ENCODE assay signal across 1 cellular context in the genomic region with DNA sequence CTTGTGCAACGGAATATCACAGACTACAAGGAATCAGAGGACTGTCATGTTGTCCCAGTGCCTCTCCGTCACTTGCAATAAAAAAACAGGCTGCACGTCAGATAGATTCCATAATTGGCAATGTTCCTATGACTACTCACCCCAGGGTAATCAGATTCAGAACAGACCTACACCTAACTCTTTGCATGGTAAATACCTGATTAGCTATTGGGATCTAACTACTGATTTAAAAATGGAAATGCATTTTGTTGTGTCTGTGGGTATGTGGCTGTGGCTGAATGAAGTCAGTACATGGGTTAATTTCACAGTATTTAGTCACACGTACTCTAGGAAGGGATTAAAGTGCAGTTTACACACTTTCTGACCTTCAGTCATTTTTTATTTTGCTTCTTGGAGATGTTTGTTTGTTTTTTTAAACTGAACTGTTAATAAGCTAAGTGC.
TF ChIP-seq lines count a peak whose summit lies in the region.

No MANE protein-coding gene starts in this region.

TF ChIP-seq in HEK293, 187 proteins besides CTCF, POLR2A, EP300 and RAD21:
- TF ChIP-seq ZSCAN16 (tag by site-specific recombination; IDR thresholded peaks at IDR 0.05) (no peak), TRIM28 (IDR thresholded peaks at IDR 0.05; ENCODE audit: borderline replicate concordance, low read length) (peak; percentile 53; the same call in 1 of the 2 replicates), KLF1 (tag by site-specific recombination; IDR thresholded peaks at IDR 0.05) (no peak), ZBTB1 (tag by site-specific recombination; IDR thresholded peaks at IDR 0.05) (no peak)
- TF ChIP-seq, protein P1, sequence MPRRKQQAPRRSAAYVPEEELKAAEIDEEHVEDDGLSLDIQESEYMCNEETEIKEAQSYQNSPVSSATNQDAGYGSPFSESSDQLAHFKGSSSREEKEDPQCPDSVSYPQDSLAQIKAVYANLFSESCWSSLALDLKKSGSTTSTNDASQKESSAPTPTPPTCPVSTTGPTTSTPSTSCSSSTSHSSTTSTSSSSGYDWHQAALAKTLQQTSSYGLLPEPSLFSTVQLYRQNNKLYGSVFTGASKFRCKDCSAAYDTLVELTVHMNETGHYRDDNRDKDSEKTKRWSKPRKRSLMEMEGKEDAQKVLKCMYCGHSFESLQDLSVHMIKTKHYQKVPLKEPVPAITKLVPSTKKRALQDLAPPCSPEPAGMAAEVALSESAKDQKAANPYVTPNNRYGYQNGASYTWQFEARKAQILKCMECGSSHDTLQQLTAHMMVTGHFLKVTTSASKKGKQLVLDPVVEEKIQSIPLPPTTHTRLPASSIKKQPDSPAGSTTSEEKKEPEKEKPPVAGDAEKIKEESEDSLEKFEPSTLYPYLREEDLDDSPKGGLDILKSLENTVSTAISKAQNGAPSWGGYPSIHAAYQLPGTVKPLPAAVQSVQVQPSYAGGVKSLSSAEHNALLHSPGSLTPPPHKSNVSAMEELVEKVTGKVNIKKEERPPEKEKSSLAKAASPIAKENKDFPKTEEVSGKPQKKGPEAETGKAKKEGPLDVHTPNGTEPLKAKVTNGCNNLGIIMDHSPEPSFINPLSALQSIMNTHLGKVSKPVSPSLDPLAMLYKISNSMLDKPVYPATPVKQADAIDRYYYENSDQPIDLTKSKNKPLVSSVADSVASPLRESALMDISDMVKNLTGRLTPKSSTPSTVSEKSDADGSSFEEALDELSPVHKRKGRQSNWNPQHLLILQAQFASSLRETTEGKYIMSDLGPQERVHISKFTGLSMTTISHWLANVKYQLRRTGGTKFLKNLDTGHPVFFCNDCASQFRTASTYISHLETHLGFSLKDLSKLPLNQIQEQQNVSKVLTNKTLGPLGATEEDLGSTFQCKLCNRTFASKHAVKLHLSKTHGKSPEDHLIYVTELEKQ (tag by site-specific recombination; IDR thresholded peaks at IDR 0.05; ENCODE audit: borderline replicate concordance), result no peak
